Comparison of ENCODE assay signal across 9 cellular contexts in genomic region chr6:138493413-138493812, GRCh38. TPM values are rescaled to one million over a fixed set of nuclear protein-coding genes. Genes with fewer than 3 reads are reported as not detected.
DNase-seq lines count a peak whose midpoint lies in the region; ATAC-seq and TF ChIP-seq lines count a peak whose summit lies in the region.
"Had no signal": no experiment of that assay in that cellular context is flagged by ENCODE, and none has a peak within 500 bp of the region (broad histone marks: within the 10 kb centered on the region; RNA-seq: fewer than 3 reads in every experiment).

No MANE protein-coding gene starts in this region.

- peak overlapping the region; percentile 84 for H3K4me2 ChIP-seq in mammary epithelial cell (ENCODE audit: insufficient read depth, low read depth, low read length)
- no peak overlapping the region for H3K4me2 ChIP-seq in OCI-LY7 (ENCODE audit: low read length)

- BruUV-seq in mammary epithelial cell (replicated peaks; lab: Mats Ljungman, UMichigan) (no TSS peak), OCI-LY7 (replicated peaks; lab: Mats Ljungman, UMichigan) (no TSS peak)

- dilution Hi-C loops in mammary epithelial cell (cut with HindIII; ENCODE audit: low sequenced_read_pairs): no loop called here

- POLR2A ChIA-PET in OCI-LY7 (lab: Charles Lee): interaction anchor here (0.6 to 1.0 kb wide), 4 partner anchors 11 to 64 kb away, joined by 3 read pairs; no protein-coding TSS in a partner anchor

- no peaks in the 10 kb centered on the region for H3K9me2 ChIP-seq in OCI-LY7 (ENCODE audit: insufficient read depth, low read length)

- WGBS in mammary epithelial cell (ENCODE audit: low coverage, missing lambda C conversion rate): 3% methylated on average over 5 of the region's 5 CpGs

- in situ Hi-C loops in mammary epithelial cell (cut with MboI; ENCODE audit: low sequenced_read_pairs in 2 of 2): no loop called here

- H4K20me1 ChIP-seq in mammary epithelial cell (ENCODE audit: insufficient read depth, low read length) (no peaks in the 10 kb centered on the region), OCI-LY7 (ENCODE audit: insufficient read depth, low read length) (no peaks in the 10 kb centered on the region)

- H3K4me3 ChIP-seq in HUES48 (ENCODE audit: low read depth, low read length) (no peak overlapping the region), mammary epithelial cell (replicated peaks in 1 of 3; ENCODE audit: insufficient read depth in 1 of 3, low read depth in 2 of 3, low read length in 3 of 3) (peak overlapping the region in 1 of 3 experiments; percentile 30), stomach smooth muscle (ENCODE audit: low read length in 2 of 2) (peak overlapping the region; percentile 3 to 30), OCI-LY7 (ENCODE audit: low read depth, low read length, poor library complexity, severe bottlenecking) (no peak overlapping the region)
- H3K4me3 ChIP-seq: SJSA1 had no signal

- no peaks in the 10 kb centered on the region for H3K27me3 ChIP-seq in HUES48 (ENCODE audit: control insufficient read depth, insufficient read depth, low read length)
- H3K27me3 ChIP-seq in mammary epithelial cell (ENCODE audit: insufficient read depth, low read length): no peaks in the 10 kb centered on the region
- no peaks in the 10 kb centered on the region for H3K27me3 ChIP-seq in stomach smooth muscle (ENCODE audit: control insufficient read depth in 1 of 2, insufficient read depth in 2 of 2, low read length in 2 of 2)
- H3K27me3 ChIP-seq: SJSA1 had no signal

- H2AFZ ChIP-seq in mammary epithelial cell (ENCODE audit: low read depth, low read length): peak overlapping the region; percentile 23
- no peak overlapping the region for H2AFZ ChIP-seq in OCI-LY7 (ENCODE audit: low read length)

- H3K79me2 ChIP-seq in mammary epithelial cell (ENCODE audit: insufficient read depth, low read length) (peaks cover 59% of the 10 kb centered on the region), OCI-LY7 (ENCODE audit: insufficient read depth, low read depth, low read length) (peaks cover 7% of the 10 kb centered on the region; the same call in 1 of the 2 replicates)

- H3K4me1 ChIP-seq in HUES48 (ENCODE audit: control insufficient read depth, insufficient read depth, low read length) (peaks cover 48% of the 10 kb centered on the region), mammary epithelial cell (ENCODE audit: insufficient read depth, low read length) (peaks cover 33% of the 10 kb centered on the region), stomach smooth muscle (ENCODE audit: control insufficient read depth, insufficient read depth, low read length) (peaks cover 6% of the 10 kb centered on the region), OCI-LY7 (ENCODE audit: insufficient read depth, low read length, poor library complexity, severe bottlenecking) (peaks cover 16% of the 10 kb centered on the region)
- H3K4me1 ChIP-seq: SJSA1 had no signal

- no peaks in the 10 kb centered on the region for H3K9me3 ChIP-seq in HUES48 (ENCODE audit: control insufficient read depth, insufficient read depth, low read length)
- no peaks in the 10 kb centered on the region for H3K9me3 ChIP-seq in mammary epithelial cell (replicated peaks; ENCODE audit: insufficient read depth, low read length)
- no peaks in the 10 kb centered on the region for H3K9me3 ChIP-seq in stomach smooth muscle (ENCODE audit: control insufficient read depth in 2 of 2, low read length in 2 of 2)
- no peaks in the 10 kb centered on the region for H3K9me3 ChIP-seq in OCI-LY7 (ENCODE audit: low read length)
- H3K9me3 ChIP-seq: SJSA1 had no signal

- CTCF ChIA-PET in mammary epithelial cell (lab: Charles Lee; ENCODE audit: low non-redundant PET) (no interaction called here), OCI-LY7 (lab: Charles Lee; ENCODE audit: unreplicated experiment) (no interaction called here)

- no peak overlapping the region for H3K9ac ChIP-seq in HUES48 (ENCODE audit: low read depth, low read length)
- peak overlapping the region; percentile 59 for H3K9ac ChIP-seq in mammary epithelial cell (ENCODE audit: insufficient read depth, low read length)
- peak overlapping the region in 1 of 2 donors; percentile 6 for H3K9ac ChIP-seq in stomach smooth muscle (ENCODE audit: low read length in 2 of 2)

- DNase-seq in mammary epithelial cell (peak; percentile 87), iris pigment epithelial cell (ENCODE audit: low read depth) (peak; percentile 78), HCEC 1CT (no peak), OCI-LY7 (ENCODE audit: low spot score) (no peak)
- DNase-seq: activated naive CD4-positive, alpha-beta T cell had no signal

- TF ChIP-seq CTCF in mammary epithelial cell (conservative IDR thresholded peaks at IDR 0.05 in 1 of 2, IDR thresholded peaks at IDR 0.05 in 1 of 2; ENCODE audit: extremely low read depth in 1 of 2, insufficient read depth in 1 of 2, low read depth in 1 of 2, low read length in 2 of 2) (no peak), OCI-LY7 (conservative IDR thresholded peaks at IDR 0.05; ENCODE audit: low read length) (no peak)

- intact Hi-C loops in mammary epithelial cell (cut with micrococcal nuclease) (loop anchor here (1.0 kb wide), 1 partner anchor 38 kb away; no protein-coding TSS in a partner anchor), OCI-LY7 (cut with micrococcal nuclease; ENCODE audit: unreplicated experiment) (no loop called here)

- H3K36me3 ChIP-seq in HUES48 (ENCODE audit: control insufficient read depth, insufficient read depth, low read length): peaks cover 4% of the 10 kb centered on the region; the same call in 1 of the 2 replicates
- no peaks in the 10 kb centered on the region for H3K36me3 ChIP-seq in mammary epithelial cell (ENCODE audit: insufficient read depth, low read length)
- no peaks in the 10 kb centered on the region for H3K36me3 ChIP-seq in stomach smooth muscle (ENCODE audit: control insufficient read depth in 2 of 2, insufficient read depth in 2 of 2, low read length in 2 of 2)
- H3K36me3 ChIP-seq in OCI-LY7 (ENCODE audit: insufficient read depth, low read length): peaks cover 11% of the 10 kb centered on the region

- ATAC-seq in HG03097 (IDR thresholded peaks at IDR 0.05; ENCODE audit: low FRiP score, unreplicated experiment): no peak

- H3K27ac ChIP-seq in HUES48 (ENCODE audit: low read depth, low read length) (peak overlapping the region; percentile 74), mammary epithelial cell (ENCODE audit: insufficient read depth, low read depth, low read length) (peak overlapping the region; percentile 96), stomach smooth muscle (ENCODE audit: low read length) (peak overlapping the region; percentile 32), OCI-LY7 (ENCODE audit: low read depth, low read length, poor library complexity, severe bottlenecking) (no peak overlapping the region)
- H3K27ac ChIP-seq: SJSA1 had no signal

RNA-seq across cellular contexts. Expression of gene NHSL1, which starts 5.9 kb away (rescaled TPM):
- total RNA-seq in mammary epithelial cell (10 to 100 TPM; 28.3 to 34.7 TPM), OCI-LY7 (2022) (10.6 and 12.7 TPM in 2 replicates)
- 17.8 TPM for polyA plus RNA-seq in mammary epithelial cell
- 114 TPM for polyA minus RNA-seq in mammary epithelial cell
- total RNA-seq in OCI-LY7 (2014; rRNA removed; shearing (Covaris generic)): 2.7 TPM in 2 replicates

Comparison
In these comparisons a context has a peak if more than half of its experiments do, and no peak if none do; other contexts are left out.
1. H3K4me3 ChIP-seq: peak in stomach smooth muscle (2 of 2); none in HUES48 (single experiment) and OCI-LY7 (single experiment).
2. DNase-seq: peak in mammary epithelial cell (single experiment) and iris pigment epithelial cell (single experiment); none in HCEC 1CT (single experiment) and OCI-LY7 (single experiment).